29 cellular contexts compared by ENCODE assay signal in genomic region chr6:12627053-12627452, GRCh38.
"Had no signal": no experiment of that assay in that cellular context is flagged by ENCODE, and none has a peak within 500 bp of the region (broad histone marks: within the 10 kb centered on the region; RNA-seq: fewer than 3 reads in every experiment).

No MANE protein-coding gene starts in this region.

- H3K4me3 Mint-ChIP-seq: natural killer cell; nephron; neural progenitor cell; stimulated activated effector memory CD8-positive, alpha-beta T cell treated with anti-CD3 and anti-CD28 coated beads, Interleukin-12 subunit alpha, Interleukin-12 subunit beta, amount 100 ng/mL, for 72 hours; stimulated activated naive B cell treated with anti-CD40 and anti-IgM and Interleukin-4, amounts not matched to agents 10 μg/mL and 1 μg/mL and 100 μg/mL, for 72 hours; stimulated activated naive CD8-positive, alpha-beta T cell treated with anti-CD3 and anti-CD28 coated beads, Interleukin-15, Interleukin-2, amounts not matched to agents 100 ng/mL and 50 ng/mL, for 24 hours had no signal

- H3K27ac Mint-ChIP-seq: natural killer cell; nephron; neural progenitor cell; progenitor cell of endocrine pancreas; stimulated activated effector memory CD8-positive, alpha-beta T cell treated with anti-CD3 and anti-CD28 coated beads, Interleukin-12 subunit alpha, Interleukin-12 subunit beta, amount 100 ng/mL, for 72 hours; stimulated activated naive B cell treated with anti-CD40 and anti-IgM and Interleukin-4, amounts not matched to agents 10 μg/mL and 1 μg/mL and 100 μg/mL, for 72 hours; stimulated activated naive CD8-positive, alpha-beta T cell treated with anti-CD3 and anti-CD28 coated beads, Interleukin-15, Interleukin-2, amounts not matched to agents 100 ng/mL and 50 ng/mL, for 24 hours had no signal

- H3K9me3 Mint-ChIP-seq: natural killer cell; nephron; neural progenitor cell; stimulated activated effector memory CD8-positive, alpha-beta T cell treated with anti-CD3 and anti-CD28 coated beads, Interleukin-12 subunit alpha, Interleukin-12 subunit beta, amount 100 ng/mL, for 72 hours; stimulated activated naive B cell treated with anti-CD40 and anti-IgM and Interleukin-4, amounts not matched to agents 10 μg/mL and 1 μg/mL and 100 μg/mL, for 72 hours; stimulated activated naive CD8-positive, alpha-beta T cell treated with anti-CD3 and anti-CD28 coated beads, Interleukin-15, Interleukin-2, amounts not matched to agents 100 ng/mL and 50 ng/mL, for 24 hours had no signal

- H3K9me3 ChIP-seq: ovary, psoas muscle, right lobe of liver, sigmoid colon, stomach, thoracic aorta, thyroid gland, tibial nerve, upper lobe of left lung, vagina had no signal

- H3K4me2 ChIP-seq: neural progenitor cell had no signal

- H3K4me3 ChIP-seq: neural progenitor cell, ovary, psoas muscle, right lobe of liver, sigmoid colon, stomach, thoracic aorta, thyroid gland, tibial nerve, upper lobe of left lung, vagina had no signal

- H2AFZ ChIP-seq: neural progenitor cell, parathyroid adenoma had no signal

- H3K4me1 Mint-ChIP-seq: natural killer cell; nephron; stimulated activated effector memory CD8-positive, alpha-beta T cell treated with anti-CD3 and anti-CD28 coated beads, Interleukin-12 subunit alpha, Interleukin-12 subunit beta, amount 100 ng/mL, for 72 hours had no signal

- H3K36me3 ChIP-seq: neural progenitor cell, ovary, right lobe of liver, sigmoid colon, stomach, thoracic aorta, thyroid gland, tibial nerve, upper lobe of left lung, vagina had no signal

- H3K27me3 ChIP-seq: neural progenitor cell, ovary, right lobe of liver, sigmoid colon, stomach, thyroid gland, tibial nerve, upper lobe of left lung, vagina had no signal

- H3K27ac ChIP-seq: neural progenitor cell, ovary, parathyroid adenoma, psoas muscle, right lobe of liver, sigmoid colon, stomach, thoracic aorta, thyroid gland, tibial nerve, upper lobe of left lung, vagina had no signal

- DNase-seq: natural killer cell; occipital lobe; ovary; posterior cingulate gyrus; psoas muscle; right cardiac atrium; right lobe of liver; sigmoid colon; small intestine; stimulated activated CD4-positive, alpha-beta T cell treated with anti-CD3 and anti-CD28 coated beads, Interleukin-15, amount 100 ng/mL, for 24 hours; stimulated activated CD4-positive, alpha-beta T cell treated with anti-CD3 and anti-CD28 coated beads, Interleukin-2, amount 100 ng/mL, for 24 hours; stimulated activated CD4-positive, alpha-beta T cell treated with anti-CD3 and anti-CD28 coated beads, Interleukin-2, amount 100 ng/mL, for 48 hours; stimulated activated CD4-positive, alpha-beta T cell treated with anti-CD3 and anti-CD28 coated beads, Interleukin-4, amount 100 ng/mL, for 24 hours; stimulated activated naive B cell treated with anti-CD40 and anti-IgM and Interleukin-4, amounts not matched to agents 10 μg/mL and 1 μg/mL and 100 μg/mL, for 72 hours; stimulated activated naive CD4-positive, alpha-beta T cell treated with Interleukin-2 at 50 U/mL for 16 hours; stomach; thyroid gland; trophoblast cell; upper lobe of left lung had no signal

- H3K36me3 Mint-ChIP-seq: natural killer cell; neural progenitor cell; stimulated activated effector memory CD8-positive, alpha-beta T cell treated with anti-CD3 and anti-CD28 coated beads, Interleukin-12 subunit alpha, Interleukin-12 subunit beta, amount 100 ng/mL, for 72 hours; stimulated activated naive B cell treated with anti-CD40 and anti-IgM and Interleukin-4, amounts not matched to agents 10 μg/mL and 1 μg/mL and 100 μg/mL, for 72 hours had no signal

- H3K4me1 ChIP-seq: neural progenitor cell, parathyroid adenoma, psoas muscle, right lobe of liver, sigmoid colon, stomach, thyroid gland, tibial nerve, upper lobe of left lung, vagina had no signal

- FAIRE-seq: small intestine, urothelium cell line had no signal

- ATAC-seq: natural killer cell; psoas muscle; right cardiac atrium; right lobe of liver; stimulated activated effector memory CD8-positive, alpha-beta T cell treated with anti-CD3 and anti-CD28 coated beads, Interleukin-12 subunit alpha, Interleukin-12 subunit beta, amount 100 ng/mL, for 72 hours; stimulated activated naive B cell treated with anti-CD40 and anti-IgM and Interleukin-4, amounts not matched to agents 10 μg/mL and 1 μg/mL and 100 μg/mL, for 72 hours had no signal

- H3K79me2 ChIP-seq: parathyroid adenoma had no signal

- H3K9ac ChIP-seq: neural progenitor cell, parathyroid adenoma had no signal
